17 cellular contexts compared by ENCODE assay signal in genomic region chr22:39763276-39763675, GRCh38.
DNase-seq lines count a peak whose midpoint lies in the region; ATAC-seq and TF ChIP-seq lines count a peak whose summit lies in the region.
"Had no signal": no experiment of that assay in that cellular context is flagged by ENCODE, and none has a peak within 500 bp of the region (broad histone marks: within the 10 kb centered on the region; RNA-seq: fewer than 3 reads in every experiment).

No MANE protein-coding gene starts in this region.

- TF ChIP-seq CTCF in GM23338 (conservative IDR thresholded peaks at IDR 0.05; ENCODE audit: low read depth in 2 of 2), result no peak
- no peak for TF ChIP-seq CTCF in gastroesophageal sphincter (IDR thresholded peaks at IDR 0.05)

- no peak for TF ChIP-seq EP300 in gastroesophageal sphincter (IDR thresholded peaks at IDR 0.05)

- H3K27ac ChIP-seq in GM23338 (ENCODE audit: low read depth) (no peak overlapping the region), gastroesophageal sphincter (no peak overlapping the region)
- H3K27ac ChIP-seq: 22Rv1; A549; BLaER1 treated with 17β-estradiol and CSF1 and Interleukin-3, amounts not matched to agents 10 nM and 100 nM; C4-2B had no signal

- H3K9me3 Mint-ChIP-seq in GM23338, result no peaks in the 10 kb centered on the region
- H3K9me3 Mint-ChIP-seq: CD4-positive, alpha-beta T cell; CD8-positive, alpha-beta T cell had no signal

- no peak overlapping the region for H3K4me3 Mint-ChIP-seq in GM23338
- H3K4me3 Mint-ChIP-seq: B cell; CD4-positive, alpha-beta T cell; CD8-positive, alpha-beta T cell had no signal

- H3K27me3 Mint-ChIP-seq in GM23338 (ENCODE audit: insufficient read depth, low read depth, poor library complexity), result no peaks in the 10 kb centered on the region
- H3K27me3 Mint-ChIP-seq: CD4-positive, alpha-beta T cell had no signal

- no peaks in the 10 kb centered on the region for H3K4me1 Mint-ChIP-seq in GM23338

- H3K4me1 ChIP-seq in GM23338 (ENCODE audit: insufficient read depth) (no peaks in the 10 kb centered on the region), gastroesophageal sphincter (no peaks in the 10 kb centered on the region)
- H3K4me1 ChIP-seq: A549; BLaER1 treated with 17β-estradiol and CSF1 and Interleukin-3, amounts not matched to agents 10 nM and 100 nM; Caco-2 had no signal

- TF ChIP-seq POLR2A in gastroesophageal sphincter (IDR thresholded peaks at IDR 0.05), result no peak

- H3K27me3 ChIP-seq in GM23338 (ENCODE audit: insufficient read depth) (no peaks in the 10 kb centered on the region), gastroesophageal sphincter (peaks cover 20% of the 10 kb centered on the region)
- H3K27me3 ChIP-seq: BLaER1 treated with 17β-estradiol and CSF1 and Interleukin-3, amounts not matched to agents 10 nM and 100 nM had no signal

- intact Hi-C loops in head of caudate nucleus (cut with DNase I), result no loop called here

- H3K4me2 ChIP-seq in GM23338, result no peak overlapping the region
- H3K4me2 ChIP-seq: A549; BLaER1 treated with 17β-estradiol and CSF1 and Interleukin-3, amounts not matched to agents 10 nM and 100 nM had no signal

- peaks cover 0 to 20% (median 0%) of the 10 kb centered on the region in 3 donors for H3K9me3 ChIP-seq in gastroesophageal sphincter
- H3K9me3 ChIP-seq: A549, Caco-2 had no signal

- ATAC-seq in GM23338, result no peak
- ATAC-seq in HG02885 (IDR thresholded peaks at IDR 0.05; ENCODE audit: poor library complexity, unreplicated experiment), result no peak
- ATAC-seq in gastroesophageal sphincter, result no peak
- ATAC-seq: A549; CD8-positive, alpha-beta T cell had no signal

- no peak for DNase-seq in GM23338 (ENCODE audit: low spot score)
- peak in 30 of 42 donors; percentile 5 to 79 (median 34) for DNase-seq in head of caudate nucleus
- DNase-seq in putamen (ENCODE audit: low spot score), result peak; percentile 66
- DNase-seq: AML-193; Caco-2; Calu3; CD4-positive, alpha-beta T cell; CD8-positive, alpha-beta T cell; DMS79 treated with DMSO at 0.1 percent for 48 hours; GF-D8 had no signal

- no peak overlapping the region for H3K27ac Mint-ChIP-seq in GM23338
- H3K27ac Mint-ChIP-seq: B cell; CD4-positive, alpha-beta T cell; CD8-positive, alpha-beta T cell had no signal

- H3K79me2 ChIP-seq in GM23338 (replicated peaks; ENCODE audit: insufficient read depth), result no peaks in the 10 kb centered on the region

- H3K4me3 ChIP-seq in GM23338 (no peak overlapping the region), gastroesophageal sphincter (no peak overlapping the region)
- H3K4me3 ChIP-seq: A549; BLaER1 treated with 17β-estradiol and CSF1 and Interleukin-3, amounts not matched to agents 10 nM and 100 nM had no signal

- peak overlapping the region; percentile 19; the same call in 1 of the 2 replicates for H2AFZ ChIP-seq in GM23338

- no peaks in the 10 kb centered on the region for H3K36me3 Mint-ChIP-seq in GM23338 (ENCODE audit: low read depth)
- H3K36me3 Mint-ChIP-seq: CD8-positive, alpha-beta T cell had no signal

- WGBS in gastroesophageal sphincter (ENCODE audit: low coverage in 1 of 2), 2 donors, result 74 to 76% methylated on average over 3 to 4 of the region's 4 CpGs

- no peaks in the 10 kb centered on the region for H3F3A ChIP-seq in GM23338 (replicated peaks; ENCODE audit: low read depth)

- no peaks in the 10 kb centered on the region for H4K20me1 ChIP-seq in GM23338 (replicated peaks; ENCODE audit: insufficient read depth)
- H4K20me1 ChIP-seq: BLaER1 treated with 17β-estradiol and CSF1 and Interleukin-3, amounts not matched to agents 10 nM and 100 nM had no signal

- no peaks in the 10 kb centered on the region for H3K9me2 ChIP-seq in GM23338 (ENCODE audit: insufficient read depth)

- H3K36me3 ChIP-seq in GM23338 (ENCODE audit: insufficient read depth), result no peaks in the 10 kb centered on the region
- H3K36me3 ChIP-seq in gastroesophageal sphincter, result no peaks in the 10 kb centered on the region
- H3K36me3 ChIP-seq: BLaER1 treated with 17β-estradiol and CSF1 and Interleukin-3, amounts not matched to agents 10 nM and 100 nM had no signal

TF ChIP-seq in GM23338, 12 proteins besides CTCF, POLR2A, EP300 and RAD21:
- TF ChIP-seq, protein P1, sequence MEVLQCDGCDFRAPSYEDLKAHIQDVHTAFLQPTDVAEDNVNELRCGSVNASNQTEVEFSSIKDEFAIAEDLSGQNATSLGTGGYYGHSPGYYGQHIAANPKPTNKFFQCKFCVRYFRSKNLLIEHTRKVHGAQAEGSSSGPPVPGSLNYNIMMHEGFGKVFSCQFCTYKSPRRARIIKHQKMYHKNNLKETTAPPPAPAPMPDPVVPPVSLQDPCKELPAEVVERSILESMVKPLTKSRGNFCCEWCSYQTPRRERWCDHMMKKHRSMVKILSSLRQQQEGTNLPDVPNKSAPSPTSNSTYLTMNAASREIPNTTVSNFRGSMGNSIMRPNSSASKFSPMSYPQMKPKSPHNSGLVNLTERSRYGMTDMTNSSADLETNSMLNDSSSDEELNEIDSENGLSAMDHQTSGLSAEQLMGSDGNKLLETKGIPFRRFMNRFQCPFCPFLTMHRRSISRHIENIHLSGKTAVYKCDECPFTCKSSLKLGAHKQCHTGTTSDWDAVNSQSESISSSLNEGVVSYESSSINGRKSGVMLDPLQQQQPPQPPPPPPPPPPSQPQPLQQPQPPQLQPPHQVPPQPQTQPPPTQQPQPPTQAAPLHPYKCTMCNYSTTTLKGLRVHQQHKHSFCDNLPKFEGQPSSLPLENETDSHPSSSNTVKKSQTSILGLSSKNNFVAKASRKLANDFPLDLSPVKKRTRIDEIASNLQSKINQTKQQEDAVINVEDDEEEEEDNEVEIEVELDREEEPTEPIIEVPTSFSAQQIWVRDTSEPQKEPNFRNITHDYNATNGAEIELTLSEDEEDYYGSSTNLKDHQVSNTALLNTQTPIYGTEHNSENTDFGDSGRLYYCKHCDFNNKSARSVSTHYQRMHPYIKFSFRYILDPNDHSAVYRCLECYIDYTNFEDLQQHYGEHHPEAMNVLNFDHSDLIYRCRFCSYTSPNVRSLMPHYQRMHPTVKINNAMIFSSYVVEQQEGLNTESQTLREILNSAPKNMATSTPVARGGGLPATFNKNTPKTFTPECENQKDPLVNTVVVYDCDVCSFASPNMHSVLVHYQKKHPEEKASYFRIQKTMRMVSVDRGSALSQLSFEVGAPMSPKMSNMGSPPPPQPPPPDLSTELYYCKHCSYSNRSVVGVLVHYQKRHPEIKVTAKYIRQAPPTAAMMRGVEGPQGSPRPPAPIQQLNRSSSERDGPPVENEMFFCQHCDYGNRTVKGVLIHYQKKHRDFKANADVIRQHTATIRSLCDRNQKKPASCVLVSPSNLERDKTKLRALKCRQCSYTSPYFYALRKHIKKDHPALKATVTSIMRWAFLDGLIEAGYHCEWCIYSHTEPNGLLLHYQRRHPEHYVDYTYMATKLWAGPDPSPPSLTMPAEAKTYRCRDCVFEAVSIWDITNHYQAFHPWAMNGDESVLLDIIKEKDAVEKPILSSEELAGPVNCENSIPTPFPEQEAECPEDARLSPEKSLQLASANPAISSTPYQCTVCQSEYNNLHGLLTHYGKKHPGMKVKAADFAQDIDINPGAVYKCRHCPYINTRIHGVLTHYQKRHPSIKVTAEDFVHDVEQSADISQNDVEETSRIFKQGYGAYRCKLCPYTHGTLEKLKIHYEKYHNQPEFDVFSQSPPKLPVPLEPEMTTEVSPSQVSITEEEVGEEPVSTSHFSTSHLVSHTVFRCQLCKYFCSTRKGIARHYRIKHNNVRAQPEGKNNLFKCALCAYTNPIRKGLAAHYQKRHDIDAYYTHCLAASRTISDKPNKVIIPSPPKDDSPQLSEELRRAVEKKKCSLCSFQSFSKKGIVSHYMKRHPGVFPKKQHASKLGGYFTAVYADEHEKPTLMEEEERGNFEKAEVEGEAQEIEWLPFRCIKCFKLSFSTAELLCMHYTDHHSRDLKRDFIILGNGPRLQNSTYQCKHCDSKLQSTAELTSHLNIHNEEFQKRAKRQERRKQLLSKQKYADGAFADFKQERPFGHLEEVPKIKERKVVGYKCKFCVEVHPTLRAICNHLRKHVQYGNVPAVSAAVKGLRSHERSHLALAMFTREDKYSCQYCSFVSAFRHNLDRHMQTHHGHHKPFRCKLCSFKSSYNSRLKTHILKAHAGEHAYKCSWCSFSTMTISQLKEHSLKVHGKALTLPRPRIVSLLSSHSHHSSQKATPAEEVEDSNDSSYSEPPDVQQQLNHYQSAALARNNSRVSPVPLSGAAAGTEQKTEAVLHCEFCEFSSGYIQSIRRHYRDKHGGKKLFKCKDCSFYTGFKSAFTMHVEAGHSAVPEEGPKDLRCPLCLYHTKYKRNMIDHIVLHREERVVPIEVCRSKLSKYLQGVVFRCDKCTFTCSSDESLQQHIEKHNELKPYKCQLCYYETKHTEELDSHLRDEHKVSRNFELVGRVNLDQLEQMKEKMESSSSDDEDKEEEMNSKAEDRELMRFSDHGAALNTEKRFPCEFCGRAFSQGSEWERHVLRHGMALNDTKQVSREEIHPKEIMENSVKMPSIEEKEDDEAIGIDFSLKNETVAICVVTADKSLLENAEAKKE (CRISPR knock-in tag; IDR thresholded peaks at IDR 0.05), result no peak
- no peak for TF ChIP-seq EZH2phosphoT487 (IDR thresholded peaks at IDR 0.05; ENCODE audit: unreplicated experiment)
- TF ChIP-seq STAT1 (IDR thresholded peaks at IDR 0.05; ENCODE audit: unreplicated experiment), result no peak
TF ChIP-seq in GM23338: peak in this region for 0.
